8 cellular contexts compared by ENCODE assay signal in genomic region chr3:19946291-19946831, GRCh38. TPM values are rescaled to one million over a fixed set of nuclear protein-coding genes. Genes with fewer than 3 reads are reported as not detected.
DNase-seq lines count a peak whose midpoint lies in the region; ATAC-seq, FAIRE-seq and TF ChIP-seq lines count a peak whose summit lies in the region.

No MANE protein-coding gene starts in this region.

- no peaks in the 10 kb centered on the region for H3K9me3 ChIP-seq in DND-41 (ENCODE audit: insufficient read depth, low read length, severe bottlenecking)
- no peaks in the 10 kb centered on the region for H3K9me3 ChIP-seq in KOPT-K1 (ENCODE audit: insufficient read depth, low read length, poor library complexity, severe bottlenecking)
- H3K9me3 ChIP-seq in K562 (replicated peaks; ENCODE audit: control insufficient read depth, insufficient read depth, low read depth, low read length): no peaks in the 10 kb centered on the region
- H3K9me3 ChIP-seq in left lung: no peaks in the 10 kb centered on the region
- H3K9me3 ChIP-seq in thyroid gland: no peaks in the 10 kb centered on the region

- H3K36me3 ChIP-seq in DND-41 (ENCODE audit: insufficient read depth, low read length): peaks cover 13% of the 10 kb centered on the region
- H3K36me3 ChIP-seq in KOPT-K1 (ENCODE audit: insufficient read depth, low read length): peaks cover 16% of the 10 kb centered on the region
- H3K36me3 ChIP-seq in K562 (ENCODE audit: control insufficient read depth, insufficient read depth, low read length): peaks cover 15% of the 10 kb centered on the region
- H3K36me3 ChIP-seq in left lung: peaks cover 0 to 7% of the 10 kb centered on the region in 2 donors
- H3K36me3 ChIP-seq in thyroid gland: no peaks in the 10 kb centered on the region

- POLR2A ChIA-PET in K562 (lab: Yijun Ruan, JAX): interaction anchor here (0.7 to 1.7 kb wide), 8 partner anchors 9 to 239 kb away, joined by 3 to 15 read pairs (median 4); partner anchors contain the start of gene SGO1

- H3K4me1 ChIP-seq in DND-41 (ENCODE audit: insufficient read depth, low read length) (peaks cover 39% of the 10 kb centered on the region), K562 (replicated peaks in 1 of 2; ENCODE audit: control insufficient read depth in 2 of 2, insufficient read depth in 2 of 2, low read length in 2 of 2) (peaks cover 9 to 11% of the 10 kb centered on the region in 2 experiments; a peak in 4 of 5 replicates), left lung (peaks cover 16 to 34% of the 10 kb centered on the region in 2 donors), thyroid gland (peaks cover 21 to 32% of the 10 kb centered on the region in 2 donors)

- H3K27ac ChIP-seq in DND-41 (ENCODE audit: low read length) (peak overlapping the region; percentile 82), KOPT-K1 (ENCODE audit: low read depth, low read length, poor library complexity, severe bottlenecking) (peak overlapping the region; percentile 78), K562 (ENCODE audit: extremely low read depth, low read depth, low read length) (peak overlapping the region; percentile 98), left lung (peak overlapping the region; percentile 98 to 100), thyroid gland (peak overlapping the region; percentile 93 to 99 (median 98))

- 0% methylated on average over 17 of the region's 17 CpGs for WGBS in K562 (ENCODE audit: insufficient coverage, low coverage, missing lambda C conversion rate)
- 18 to 23% methylated on average over 17 of the region's 17 CpGs for WGBS in thyroid gland, 2 donors

- in situ Hi-C loops in K562 (cut with MboI): loop anchor here (5.0 kb wide), 1 partner anchor 96 kb away; the partner anchor contains the start of gene KAT2B

- CTCF ChIA-PET in K562 (lab: Yijun Ruan, JAX; ENCODE audit: low intra/inter-chr PET ratio): interaction anchor here (1.0 kb wide), 1 partner anchor 59 kb away, joined by 3 read pairs; no protein-coding TSS in a partner anchor

- TF ChIP-seq POLR2A in K562 (conservative IDR thresholded peaks at IDR 0.05) (no peak), thyroid gland (IDR thresholded peaks at IDR 0.05) (no peak)

- H3K4me2 ChIP-seq in DND-41 (ENCODE audit: insufficient read depth, low read length): peak overlapping the region; percentile 83
- peak overlapping the region; percentile 99 for H3K4me2 ChIP-seq in K562 (ENCODE audit: insufficient read depth, low read length)

- TF ChIP-seq RAD21 in K562 (CRISPR knock-in tag; conservative IDR thresholded peaks at IDR 0.05 in 1 of 2, IDR thresholded peaks at IDR 0.05 in 1 of 2): no peak

- FAIRE-seq in K562 (lab: Jason Lieb, UNC): no peak

- H2AFZ ChIP-seq in DND-41 (ENCODE audit: low read depth, low read length) (peak overlapping the region; percentile 89), K562 (ENCODE audit: low read depth, low read length) (peak overlapping the region; percentile 89)

- H3K9ac ChIP-seq in DND-41 (ENCODE audit: low read depth, low read length): peak overlapping the region; percentile 86
- peak overlapping the region; percentile 91 to 99 for H3K9ac ChIP-seq in K562 (ENCODE audit: insufficient read depth in 1 of 2, low read depth in 2 of 2, low read length in 2 of 2)

- no peak for DNase-seq in DND-41
- DNase-seq in K562 (ENCODE audit: extremely low read depth in 1 of 4, low spot score in 3 of 4): no peak
- DNase-seq in left lung: no peak
- no peak for DNase-seq in thyroid gland
- DNase-seq in stimulated activated CD8-positive, alpha-beta memory T cell treated with anti-CD3 and anti-CD28 coated beads, Interleukin-4, amount 100 ng/mL, for 48 hours: no peak
- no peak for DNase-seq in occipital lobe (lab: John Stamatoyannopoulos, UW)

- H3K9me1 ChIP-seq in K562 (ENCODE audit: control insufficient read depth, insufficient read depth, low read length): no peaks in the 10 kb centered on the region

- H4K20me1 ChIP-seq in DND-41 (ENCODE audit: insufficient read depth, low read length): peaks cover 22% of the 10 kb centered on the region; the same call in 1 of the 2 replicates
- peaks cover 12% of the 10 kb centered on the region; the same call in 1 of the 2 replicates for H4K20me1 ChIP-seq in K562 (replicated peaks; ENCODE audit: control insufficient read depth, insufficient read depth, low read length)

- ATAC-seq in DND-41 (ENCODE audit: insufficient read depth, low read depth): peak; percentile 11
- peak; percentile 4 for ATAC-seq in GM21576 (IDR thresholded peaks at IDR 0.05; ENCODE audit: unreplicated experiment)
- ATAC-seq in K562: peak; percentile 29
- ATAC-seq in left lung: no peak

- TF ChIP-seq CTCF in DND-41 (IDR thresholded peaks at IDR 0.05; ENCODE audit: borderline replicate concordance, extremely low read depth, low read length, poor library complexity, severe bottlenecking) (no peak), K562 (IDR thresholded peaks at IDR 0.05 in 2 of 3, conservative IDR thresholded peaks at IDR 0.05 in 1 of 3; ENCODE audit: insufficient read depth in 2 of 3, low read depth in 1 of 3, low read length in 3 of 3) (no peak; a peak in 1 of 6 replicates), left lung (IDR thresholded peaks at IDR 0.05) (no peak), thyroid gland (IDR thresholded peaks at IDR 0.05) (no peak)

- BruUV-seq in K562 (replicated peaks; lab: Mats Ljungman, UMichigan): TSS peak; percentile 94

- no peaks in the 10 kb centered on the region for H3K27me3 ChIP-seq in DND-41 (ENCODE audit: insufficient read depth, low read length, poor library complexity)
- H3K27me3 ChIP-seq in K562 (ENCODE audit: control insufficient read depth in 2 of 2, insufficient read depth in 2 of 2, low read length in 2 of 2): no peaks in the 10 kb centered on the region
- no peaks in the 10 kb centered on the region for H3K27me3 ChIP-seq in left lung
- no peaks in the 10 kb centered on the region for H3K27me3 ChIP-seq in thyroid gland

- H3K79me2 ChIP-seq in DND-41 (ENCODE audit: insufficient read depth, low read length) (peaks cover 47% of the 10 kb centered on the region), K562 (ENCODE audit: control insufficient read depth, insufficient read depth, low read length) (peaks cover 57% of the 10 kb centered on the region)

- intact Hi-C loops in K562 (cut with micrococcal nuclease) (loop anchor here (1.0 to 10.0 kb wide), 6 partner anchors 9 to 378 kb away; partner anchors contain the start of genes KAT2B and SGO1), left lung (cut with DNase I) (no loop called here), thyroid gland (cut with DNase I) (loop anchor here (5.0 kb wide), 2 partner anchors 96 to 241 kb away; partner anchors contain the start of genes KAT2B and SGO1)

- peak overlapping the region; percentile 37 to 99 for H3K4me3 ChIP-seq in DND-41 (ENCODE audit: low read depth in 1 of 2, low read length in 2 of 2)
- H3K4me3 ChIP-seq in K562: peak overlapping the region; percentile 91
- H3K4me3 ChIP-seq in left lung: peak overlapping the region; percentile 97 to 98
- H3K4me3 ChIP-seq in thyroid gland (replicated peaks in 1 of 3): peak overlapping the region; percentile 6 to 73 (median 21)

- no peak for TF ChIP-seq EP300 in K562 (IDR thresholded peaks at IDR 0.05; ENCODE audit: low read length)

TF ChIP-seq in K562, 482 proteins besides CTCF, POLR2A, EP300 and RAD21 (continues in another document):
- TF ChIP-seq BRD9 (IDR thresholded peaks at IDR 0.05; ENCODE audit: low read depth, partially characterized antibody) (peak; percentile 92), TCF7L2 (IDR thresholded peaks at IDR 0.05; ENCODE audit: low read depth, low read length) (no peak)

RNA-seq across cellular contexts. Expression of gene RAB5A, which starts 0.5 kb away (rescaled TPM):
- 45.0 and 88.5 TPM in 2 replicates for total RNA-seq in K562 (2011; cell fraction: chromatin; rRNA removed; ENCODE audit: low replicate concordance)
- 31.9 and 35.0 TPM in 2 replicates for total RNA-seq in K562 (2011; cell fraction: nucleolus; rRNA removed)
- total RNA-seq in K562 (2011; cell fraction: nucleoplasm; rRNA removed): 38.7 and 58.9 TPM in 2 replicates
- 35.9 and 49.0 TPM in 2 replicates for total RNA-seq in K562 (2014; rRNA removed)
- total RNA-seq in K562 (2014; rRNA removed; fragmentation: Illumina TruSeq; extraction: Trizol): 50.5 and 56.9 TPM in 2 replicates
- 60.9 and 64.2 TPM in 2 replicates for total RNA-seq in K562 (2015; rRNA removed; fragmentation: Illumina TruSeq; extraction: Trizol)
- total RNA-seq in K562 (2021): 50.0 and 52.7 TPM in 2 replicates
- 36.7 and 47.2 TPM in 2 replicates for polyA plus RNA-seq in K562 (2011; rRNA removed)
- 18.8 and 20.0 TPM in 2 replicates for polyA plus RNA-seq in K562 (2011; cell fraction: cytosol; rRNA removed)
- 15.8 and 17.9 TPM in 2 replicates for polyA plus RNA-seq in K562 (2011; cell fraction: nucleus; rRNA removed)
- polyA plus RNA-seq in K562 (2012): 38.1 and 50.5 TPM in 2 replicates
- polyA plus RNA-seq in K562 (2014; fragmentation: Illumina TruSeq; extraction: Trizol): 52.5 and 58.4 TPM in 2 replicates
- polyA plus RNA-seq in K562 (2014; fragmentation: Nextera tagmentation; extraction: Ambion mirVana): 10 to 100 TPM; 28.3 to 31.3 TPM
- 36.8 and 42.7 TPM in 2 replicates for polyA plus RNA-seq in K562 (2014; rRNA removed)
- 65.6 and 73.3 TPM in 2 replicates for polyA minus RNA-seq in K562 (2011; rRNA and poly(A)+ RNA removed)
- polyA minus RNA-seq in K562 (2011; cell fraction: cytosol; rRNA and poly(A)+ RNA removed): 28.4 and 37.9 TPM in 2 replicates
- 37.8 and 56.4 TPM in 2 replicates for polyA minus RNA-seq in K562 (2011; cell fraction: nucleus; rRNA and poly(A)+ RNA removed)
- total RNA-seq in left lung: 10 to 100 TPM; 60.7 to 68.6 TPM
- total RNA-seq in thyroid gland: 100 to 1,000 TPM in 1 of 4 donors, 10 to 100 TPM in 3; 76.8 to 109 (median 85.5) TPM
- total RNA-seq in occipital lobe: 62.9 TPM

RNA-seq across cellular contexts. Expression of gene EFHB, which starts 12.3 kb away (rescaled TPM):
- 2.6 and 4.1 TPM in 2 replicates for total RNA-seq in K562 (2011; cell fraction: chromatin; rRNA removed; ENCODE audit: low replicate concordance)
- 6.8 and 7.6 TPM in 2 replicates for total RNA-seq in K562 (2011; cell fraction: nucleolus; rRNA removed)
- 7.9 and 9.7 TPM in 2 replicates for total RNA-seq in K562 (2011; cell fraction: nucleoplasm; rRNA removed)
- 2.0 and 4.0 TPM in 2 replicates for total RNA-seq in K562 (2014; rRNA removed)
- 1.6 and 1.7 TPM in 2 replicates for total RNA-seq in K562 (2014; rRNA removed; fragmentation: Illumina TruSeq; extraction: Trizol)
- 1.5 and 1.7 TPM in 2 replicates for total RNA-seq in K562 (2015; rRNA removed; fragmentation: Illumina TruSeq; extraction: Trizol)
- 1.5 and 2.0 TPM in 2 replicates for total RNA-seq in K562 (2021)
- 1.4 and 2.3 TPM in 2 replicates for polyA plus RNA-seq in K562 (2011; rRNA removed)
- polyA plus RNA-seq in K562 (2011; cell fraction: cytosol; rRNA removed): 0.86 and 1.1 TPM in 2 replicates
- 5.7 and 7.3 TPM in 2 replicates for polyA plus RNA-seq in K562 (2011; cell fraction: nucleus; rRNA removed)
- polyA plus RNA-seq in K562 (2012): 2.5 and 2.6 TPM in 2 replicates
- 2.5 and 3.6 TPM in 2 replicates for polyA plus RNA-seq in K562 (2014; fragmentation: Illumina TruSeq; extraction: Trizol)
- 1 to 10 TPM; 1.5 to 2.0 TPM for polyA plus RNA-seq in K562 (2014; fragmentation: Nextera tagmentation; extraction: Ambion mirVana)
- 1.8 and 2.4 TPM in 2 replicates for polyA plus RNA-seq in K562 (2014; rRNA removed)
- 2.9 and 3.0 TPM in 2 replicates for polyA minus RNA-seq in K562 (2011; rRNA and poly(A)+ RNA removed)
- polyA minus RNA-seq in K562 (2011; cell fraction: cytosol; rRNA and poly(A)+ RNA removed): 1.7 TPM in 1 of 2 replicates, not detected in the other
- polyA minus RNA-seq in K562 (2011; cell fraction: nucleus; rRNA and poly(A)+ RNA removed): 6.3 and 8.2 TPM in 2 replicates
- total RNA-seq in left lung: under 1 TPM in 1 of 2 donors, not detected in 1; 0.99 TPM
- 1 to 10 TPM in 3 of 4 donors, under 1 TPM in 1; 0.33 to 2.6 (median 1.7) TPM for total RNA-seq in thyroid gland
- total RNA-seq in occipital lobe: not detected

Comparison
In these comparisons a context has a peak if more than half of its experiments do, and no peak if none do; other contexts are left out.
1. H3K4me3 ChIP-seq: peak in every context shown above with its lines; median percentile 98 in left lung; 91 in K562; 68 in DND-41; 21 in thyroid gland.
2. intact Hi-C loops: an anchor here in K562 (1.0 to 10.0 kb wide) and thyroid gland (5.0 kb wide); none called in left lung.